In the genomic region with DNA sequence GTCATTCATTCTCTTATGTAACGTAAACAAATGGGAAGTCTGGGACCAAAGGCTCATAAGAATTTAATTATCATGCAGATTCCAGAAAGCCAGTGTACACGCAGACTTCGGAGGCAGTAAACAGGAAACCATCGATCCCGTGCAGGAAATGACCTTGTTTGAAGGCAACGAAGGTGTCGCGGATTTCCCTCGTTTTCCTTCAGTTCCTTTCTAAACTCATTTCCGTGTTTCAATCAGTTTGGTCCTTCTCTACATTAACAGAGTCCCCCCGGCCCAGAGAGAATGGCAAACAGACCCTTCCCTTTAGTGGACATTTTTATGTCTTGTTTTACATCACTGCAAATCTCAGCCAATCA, we compare ENCODE assay signal across 8 cellular contexts. TPM values are rescaled to one million over a fixed set of nuclear protein-coding genes. Genes with fewer than 3 reads are reported as not detected.
DNase-seq lines count a peak whose midpoint lies in the region; ATAC-seq and TF ChIP-seq lines count a peak whose summit lies in the region.

No MANE protein-coding gene starts in this region.

- H3K14ac ChIP-seq in mesenchymal stem cell (ENCODE audit: low read length in 2 of 2) = peak overlapping the region in 1 of 2 experiments; percentile 55

- peak overlapping the region; percentile 83 for H4K8ac ChIP-seq in mesenchymal stem cell (ENCODE audit: low read length)

- peak overlapping the region; percentile 59 for H3K4me2 ChIP-seq in mesenchymal stem cell (ENCODE audit: low read length, poor library complexity, severe bottlenecking)

- no peak overlapping the region for H3K23ac ChIP-seq in mesenchymal stem cell (ENCODE audit: low read length in 2 of 2)

- peak; percentile 32 for ATAC-seq in GM21515 (IDR thresholded peaks at IDR 0.05; ENCODE audit: unreplicated experiment)
- ATAC-seq in central memory CD8-positive, alpha-beta T cell (replicated peaks; ENCODE audit: extremely low read depth, poor library complexity, severe bottlenecking) = peak; percentile 26

- TF ChIP-seq CTCF in uterus (IDR thresholded peaks at IDR 0.05) = no peak

- no peak overlapping the region for H2BK120ac ChIP-seq in mesenchymal stem cell (ENCODE audit: low read depth, low read length)

- no peak overlapping the region for H2BK5ac ChIP-seq in mesenchymal stem cell (ENCODE audit: low read depth, low read length, poor library complexity, severe bottlenecking)

- peak overlapping the region; percentile 95 for H3K4me3 Mint-ChIP-seq in central memory CD8-positive, alpha-beta T cell

- 0 out of 2 replicates have a peak, but pooled peaks cover 4% of the 10 kb centered on the region for H3K4me1 ChIP-seq in HUES6 (ENCODE audit: control insufficient read depth, insufficient read depth, low read length)
- H3K4me1 ChIP-seq in mesenchymal stem cell (ENCODE audit: control insufficient read depth, insufficient read depth, low read depth, low read length) = no peaks in the 10 kb centered on the region
- no peaks in the 10 kb centered on the region for H3K4me1 ChIP-seq in uterus

- peak in 1 of 2 donors; percentile 72 for TF ChIP-seq POLR2A in uterus (IDR thresholded peaks at IDR 0.05)

- H3K27ac ChIP-seq in HUES6 (ENCODE audit: low read depth, low read length) (peak overlapping the region; percentile 66), mesenchymal stem cell (ENCODE audit: low read length, poor library complexity, severe bottlenecking) (peak overlapping the region; percentile 90), uterus (peak overlapping the region; percentile 99 to 100)

- peak overlapping the region; percentile 78 for H3K4me3 ChIP-seq in HUES6 (ENCODE audit: low read depth, low read length)
- H3K4me3 ChIP-seq in mesenchymal stem cell (ENCODE audit: insufficient read depth in 1 of 2, low read depth in 1 of 2, low read length in 2 of 2) = peak overlapping the region; percentile 34 to 81
- H3K4me3 ChIP-seq in uterus = peak overlapping the region; percentile 65 to 80

- no peak overlapping the region for H2BK12ac ChIP-seq in mesenchymal stem cell (ENCODE audit: low read length in 2 of 2)

- peak overlapping the region in 1 of 2 experiments; percentile 82 for H3K4ac ChIP-seq in mesenchymal stem cell (ENCODE audit: low read depth in 1 of 2, low read length in 2 of 2)

- H3K4me1 Mint-ChIP-seq in central memory CD8-positive, alpha-beta T cell = peaks cover 14% of the 10 kb centered on the region

- H3K27ac Mint-ChIP-seq in central memory CD8-positive, alpha-beta T cell (ENCODE audit: low read depth) = peak overlapping the region; percentile 98

- 1% methylated on average over 10 of the region's 11 CpGs for WGBS in mesenchymal stem cell

- H4K91ac ChIP-seq in mesenchymal stem cell (ENCODE audit: low read length) = peak overlapping the region; percentile 73

- H3K18ac ChIP-seq in mesenchymal stem cell (ENCODE audit: low read depth in 1 of 2, low read length in 2 of 2) = peak overlapping the region; percentile 63 to 96

- no peaks in the 10 kb centered on the region for H3K27me3 Mint-ChIP-seq in central memory CD8-positive, alpha-beta T cell

- DNase-seq in DMS53 treated with DMSO at 0.1 percent for 48 hours (lab: John Stamatoyannopoulos, UW; ENCODE audit: unreplicated experiment) (peak; percentile 88), mesenchymal stem cell (peak; percentile 91), uterus (no peak), HT-29 (ENCODE audit: low spot score) (no peak), mesenteric fat pad (ENCODE audit: low spot score) (no peak)
- DNase-seq in central memory CD8-positive, alpha-beta T cell (ENCODE audit: low spot score in 2 of 2) = no peak

- H3K27me3 ChIP-seq in HUES6 (ENCODE audit: control insufficient read depth, insufficient read depth, low read length) (no peaks in the 10 kb centered on the region), mesenchymal stem cell (ENCODE audit: control insufficient read depth in 1 of 2, insufficient read depth in 1 of 2, low read length in 2 of 2) (no peaks in the 10 kb centered on the region), uterus (no peaks in the 10 kb centered on the region)

- no peaks in the 10 kb centered on the region for H3K36me3 ChIP-seq in HUES6 (ENCODE audit: control insufficient read depth, insufficient read depth, low read length)
- no peaks in the 10 kb centered on the region for H3K36me3 ChIP-seq in mesenchymal stem cell (ENCODE audit: control insufficient read depth in 1 of 2, insufficient read depth in 2 of 2, low read depth in 1 of 2, low read length in 2 of 2)
- no peaks in the 10 kb centered on the region for H3K36me3 ChIP-seq in uterus

- peaks cover 2% of the 10 kb centered on the region for H3K79me1 ChIP-seq in mesenchymal stem cell (replicated peaks; ENCODE audit: low read length, poor library complexity, severe bottlenecking)

- H2AFZ ChIP-seq in mesenchymal stem cell (ENCODE audit: low read depth, low read length) = peak overlapping the region; percentile 97

- H3K36me3 Mint-ChIP-seq in central memory CD8-positive, alpha-beta T cell (ENCODE audit: insufficient read depth) = peaks cover 12% of the 10 kb centered on the region

- H3K9me3 ChIP-seq in HUES6 (ENCODE audit: control insufficient read depth, insufficient read depth, low read depth, low read length) (no peaks in the 10 kb centered on the region), mesenchymal stem cell (ENCODE audit: control insufficient read depth, low read length) (no peaks in the 10 kb centered on the region), uterus (no peaks in the 10 kb centered on the region)

- H3K9ac ChIP-seq in HUES6 (ENCODE audit: low read length) = peak overlapping the region; percentile 78
- H3K9ac ChIP-seq in mesenchymal stem cell (ENCODE audit: low read length) = peak overlapping the region; percentile 98

- no peak overlapping the region for H2AK5ac ChIP-seq in mesenchymal stem cell (ENCODE audit: low read length, severe bottlenecking)

- H2BK15ac ChIP-seq in mesenchymal stem cell (ENCODE audit: low read depth, poor library complexity, severe bottlenecking) = no peak overlapping the region

- intact Hi-C loops in uterus (cut with DNase I; ENCODE audit: low total_unique reads) = no loop called here

- no peaks in the 10 kb centered on the region for H3K9me3 Mint-ChIP-seq in central memory CD8-positive, alpha-beta T cell

RNA-seq across cellular contexts. Expression of a gene that starts 6.3 kb away (rescaled TPM):
- 12.5 TPM for polyA plus RNA-seq in mesenchymal stem cell (2013, experiment 1 of 2)
- 11.9 TPM for polyA plus RNA-seq in mesenchymal stem cell (2013, experiment 2 of 2)
- total RNA-seq in uterus (10 to 100 TPM in 2 of 4 donors, 1 to 10 TPM in 2; 7.4 to 37.7 (median 10.8) TPM), mesenteric fat pad (16.4 TPM)
- total RNA-seq in HT-29 (2014; rRNA removed; shearing (Covaris generic)) = 4.8 and 6.3 TPM in 2 replicates

RNA-seq across cellular contexts. Expression of a gene that starts 39.9 kb away (rescaled TPM):
- 7.6 TPM for polyA plus RNA-seq in mesenchymal stem cell (2013, experiment 1 of 2)
- 7.4 TPM for polyA plus RNA-seq in mesenchymal stem cell (2013, experiment 2 of 2)
- total RNA-seq in uterus (10 to 100 TPM in 1 of 4 donors, 1 to 10 TPM in 3; 1.0 to 23.8 (median 4.4) TPM), mesenteric fat pad (53.1 TPM)
- total RNA-seq in HT-29 (2014; rRNA removed; shearing (Covaris generic)) = not detected in 2 replicates

RNA-seq across cellular contexts. Expression of a gene that starts 55.8 kb away (rescaled TPM):
- 14.4 TPM for polyA plus RNA-seq in mesenchymal stem cell (2013, experiment 1 of 2)
- 14.2 TPM for polyA plus RNA-seq in mesenchymal stem cell (2013, experiment 2 of 2)
- total RNA-seq in uterus (10 to 100 TPM in 3 of 4 donors, 1 to 10 TPM in 1; 10.0 to 49.6 (median 25.4) TPM), mesenteric fat pad (23.6 TPM)
- 28.7 and 31.1 TPM in 2 replicates for total RNA-seq in HT-29 (2014; rRNA removed; shearing (Covaris generic))

Comparison
In these comparisons a context has a peak if more than half of its experiments do, and no peak if none do; other contexts are left out.
1. DNase-seq: peak in DMS53 treated with DMSO at 0.1 percent for 48 hours (single experiment) and mesenchymal stem cell (single experiment); none in central memory CD8-positive, alpha-beta T cell (0 of 2), uterus (0 of 2), HT-29 (single experiment) and mesenteric fat pad (single experiment).
2. Peak in every context shown above with its lines, with median percentiles within 50 percentile points of each other: H3K27ac ChIP-seq and H3K4me3 ChIP-seq.